In the genomic region with DNA sequence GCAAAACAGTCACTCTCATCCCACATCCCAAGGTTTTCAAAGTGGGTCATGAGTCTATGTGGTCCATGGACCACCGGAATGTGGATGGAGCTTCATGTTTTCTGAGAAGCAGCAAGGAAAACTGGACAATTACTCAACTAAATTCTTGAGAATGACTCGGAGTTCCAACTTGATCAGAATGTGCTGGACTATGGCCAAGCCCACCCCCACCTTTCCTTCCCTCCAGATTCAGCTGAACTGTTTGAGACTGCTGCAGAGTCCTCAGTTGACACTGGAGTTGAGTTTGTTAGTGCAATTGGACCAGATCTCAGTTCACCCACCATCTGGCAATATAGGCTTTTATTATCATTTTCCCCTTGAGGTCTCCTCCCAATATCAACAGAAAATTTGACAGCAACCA, we compare ENCODE assay signal across 21 cellular contexts. TPM values are rescaled to one million over a fixed set of nuclear protein-coding genes. Genes with fewer than 3 reads are reported as not detected.
DNase-seq lines count a peak whose midpoint lies in the region; ATAC-seq and TF ChIP-seq lines count a peak whose summit lies in the region.
"Had no signal": no experiment of that assay in that cellular context is flagged by ENCODE, and none has a peak within 500 bp of the region (broad histone marks: within the 10 kb centered on the region; RNA-seq: fewer than 3 reads in every experiment).

No MANE protein-coding gene starts in this region.

- no peak for TF ChIP-seq POLR2A in uterus (IDR thresholded peaks at IDR 0.05)

- no peaks in the 10 kb centered on the region for H3K36me3 ChIP-seq in uterus
- H3K36me3 ChIP-seq: right lobe of liver had no signal

- H3K9me3 ChIP-seq in right cardiac atrium (ENCODE audit: control insufficient read depth, low read length), result no peaks in the 10 kb centered on the region
- H3K9me3 ChIP-seq in uterus, result no peaks in the 10 kb centered on the region
- H3K9me3 ChIP-seq: right lobe of liver had no signal

- peak; percentile 23 for DNase-seq in DMS 273 (lab: John Stamatoyannopoulos, UW; ENCODE audit: unreplicated experiment)
- DNase-seq in DMS 273 treated with DMSO at 0.1 percent for 48 hours (lab: John Stamatoyannopoulos, UW), result no peak
- DNase-seq in choroid plexus epithelial cell (ENCODE audit: low read depth), result peak; percentile 92
- peak; percentile 69 to 90 (median 79) for DNase-seq in right cardiac atrium
- DNase-seq in uterus, result peak; percentile 33 to 66
- no peak for DNase-seq in activated gamma-delta T cell treated with Interleukin-2 at 50 U/mL for 16 hours
- DNase-seq in GF-D8 (lab: John Stamatoyannopoulos, UW), result no peak
- no peak for DNase-seq in NK-92 treated with Interleukin-12 subunit alpha and Interleukin-12 subunit beta, amount 100 ng/mL, for 24 hours (lab: John Stamatoyannopoulos, UW)
- DNase-seq: activated CD8-positive, alpha-beta memory T cell treated with anti-CD3 and anti-CD28 coated beads for 24 hours; anterior cingulate cortex; CD4-positive, alpha-beta T cell; dermis blood vessel endothelial cell; NCI-H2107; NCI-H82; right lobe of liver; stimulated activated CD4-positive, alpha-beta T cell treated with anti-CD3 and anti-CD28 coated beads, Interleukin-4, amount 100 ng/mL, for 24 hours; T-helper 1 cell had no signal

- H3K4me3 ChIP-seq in choroid plexus epithelial cell (ENCODE audit: low read depth, low read length) (no peak overlapping the region), right cardiac atrium (ENCODE audit: low read length) (no peak overlapping the region), uterus (no peak overlapping the region)
- H3K4me3 ChIP-seq: right lobe of liver had no signal

- ATAC-seq in right cardiac atrium, result peak; percentile 76 to 85
- ATAC-seq: foreskin keratinocyte, right lobe of liver had no signal

- intact Hi-C loops in right cardiac atrium (cut with DNase I) (no loop called here), uterus (cut with DNase I; ENCODE audit: low total_unique reads) (no loop called here)

- TF ChIP-seq CTCF in choroid plexus epithelial cell (conservative IDR thresholded peaks at IDR 0.05; ENCODE audit: low read depth, low read length) (no peak), uterus (IDR thresholded peaks at IDR 0.05) (no peak)

- no peak overlapping the region for H3K27ac ChIP-seq in right cardiac atrium (ENCODE audit: low read length)
- no peak overlapping the region for H3K27ac ChIP-seq in uterus
- H3K27ac ChIP-seq: 22Rv1, foreskin keratinocyte, right lobe of liver, RWPE1 had no signal

- peaks cover 5% of the 10 kb centered on the region for H3K4me1 ChIP-seq in right cardiac atrium (ENCODE audit: control insufficient read depth, insufficient read depth, low read length)
- no peaks in the 10 kb centered on the region for H3K4me1 ChIP-seq in uterus
- H3K4me1 ChIP-seq: foreskin keratinocyte, right lobe of liver had no signal

- H3K27me3 ChIP-seq in right cardiac atrium (ENCODE audit: control insufficient read depth, insufficient read depth) (no peaks in the 10 kb centered on the region), uterus (no peaks in the 10 kb centered on the region)
- H3K27me3 ChIP-seq: foreskin keratinocyte, right lobe of liver had no signal

- WGBS in right cardiac atrium, result 47% methylated on average over 2 of the region's 2 CpGs

RNA-seq across cellular contexts. Expression of a gene that starts 9.0 kb away (rescaled TPM):
- total RNA-seq in right cardiac atrium, result 10 to 100 TPM; 13.1 to 17.2 (median 15.3) TPM
- polyA plus RNA-seq in right cardiac atrium, result 3.6 TPM
- total RNA-seq in uterus, result 1 to 10 TPM in 3 of 4 donors, under 1 TPM in 1; 0.76 to 6.4 (median 3.4) TPM
- total RNA-seq: CD4-positive, alpha-beta T cell had no signal

RNA-seq across cellular contexts. Expression of a gene that starts 9.4 kb away (rescaled TPM):
- total RNA-seq in right cardiac atrium (10 to 100 TPM in 1 of 4 donors, 1 to 10 TPM in 3; 6.2 to 11.0 (median 7.1) TPM), uterus (1 to 10 TPM in 2 of 4 donors, under 1 TPM in 2; 0.26 to 7.6 (median 3.5) TPM)
- 4.7 TPM for polyA plus RNA-seq in right cardiac atrium
- total RNA-seq: CD4-positive, alpha-beta T cell; neural crest cell had no signal

Comparison
In these comparisons a context has a peak if more than half of its experiments do, and no peak if none do; other contexts are left out.
1. DNase-seq: peak in DMS 273 (single experiment), choroid plexus epithelial cell (single experiment), right cardiac atrium (3 of 3) and uterus (2 of 2); none in DMS 273 treated with DMSO at 0.1 percent for 48 hours (single experiment), activated gamma-delta T cell treated with Interleukin-2 at 50 U/mL for 16 hours (single experiment), GF-D8 (single experiment) and NK-92 treated with Interleukin-12 subunit alpha and Interleukin-12 subunit beta, amount 100 ng/mL, for 24 hours (single experiment).